In the genomic region with DNA sequence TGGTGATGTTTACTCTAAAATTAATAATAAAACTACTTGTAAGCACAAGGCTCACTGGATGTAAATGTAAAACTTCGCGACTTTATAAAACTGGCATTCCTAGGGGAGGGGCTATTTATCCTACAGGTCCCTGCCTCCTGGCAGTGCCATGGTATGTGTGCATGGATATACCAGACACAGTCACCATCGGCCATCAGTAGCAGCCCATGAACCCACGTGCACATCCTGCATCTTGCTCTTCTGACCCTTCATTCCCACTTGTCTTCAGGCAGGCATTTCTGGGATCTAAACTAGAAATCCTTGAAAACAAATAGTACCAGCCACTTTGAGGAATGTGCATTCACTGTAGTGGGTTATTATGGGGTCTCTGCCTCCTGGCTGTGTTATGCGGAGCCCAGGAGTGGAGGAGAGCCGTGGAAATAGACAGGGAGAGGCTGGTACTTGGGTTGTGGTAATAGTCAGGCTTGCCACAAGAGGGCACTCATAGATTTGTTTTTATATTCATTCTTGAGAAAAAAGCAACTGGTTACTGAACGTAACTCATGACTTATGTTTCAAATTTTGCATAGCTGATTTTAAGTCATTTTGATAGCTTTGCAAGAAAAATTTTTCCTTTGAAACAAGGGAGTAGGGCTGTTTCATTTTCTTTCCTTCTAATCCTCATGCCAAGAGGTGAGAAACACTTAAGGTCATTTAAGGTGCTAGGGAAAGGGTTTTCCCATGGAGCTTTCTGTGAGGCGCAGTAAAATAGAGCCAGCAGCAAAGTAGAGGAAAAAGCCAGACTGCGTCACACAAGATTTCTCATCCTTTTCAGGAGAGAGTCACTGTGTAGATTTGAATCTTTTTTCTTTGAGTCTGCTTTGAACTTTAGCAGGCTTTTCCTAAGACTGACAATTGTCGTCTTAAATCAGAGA, we compare ENCODE assay signal across 8 cellular contexts. TPM values are rescaled to one million over a fixed set of nuclear protein-coding genes. Genes with fewer than 3 reads are reported as not detected.
A peak's percentile ranks its signal among the peaks of the same experiment; 100 is the strongest.
DNase-seq lines count a peak whose midpoint lies in the region; ATAC-seq and TF ChIP-seq lines count a peak whose summit lies in the region.

No MANE protein-coding gene starts in this region.

- intact Hi-C loops in heart left ventricle (cut with DNase I): loop anchor here (1.0 to 10.0 kb wide), 14 partner anchors 46 to 378 kb away; partner anchors contain the start of genes CCDC177 (in 2 of the 10), DCAF5 (in 1 of the 10), ERH (in 1 of the 10) and SLC39A9 (in 1 of the 10)

- H3K4me1 ChIP-seq in Peyer's patch: peaks cover 0 to 4% (median 0%) of the 10 kb centered on the region in 4 donors
- H3K4me1 ChIP-seq in heart left ventricle: peaks cover 0 to 32% (median 12%) of the 10 kb centered on the region in 12 donors

- ATAC-seq in heart left ventricle (peak; percentile 53 to 71 (median 65)), GM21447 (IDR thresholded peaks at IDR 0.05; ENCODE audit: unreplicated experiment) (no peak), HG03520 (IDR thresholded peaks at IDR 0.05; ENCODE audit: unreplicated experiment) (no peak)

- WGBS in heart left ventricle, 4 donors: 44 to 58% (median 51%) methylated on average over 10 of the region's 10 CpGs

- H3K27me3 ChIP-seq in Peyer's patch (no peaks in the 10 kb centered on the region), heart left ventricle (no peaks in the 10 kb centered on the region)

- H3K27ac ChIP-seq in Peyer's patch (no peak overlapping the region), heart left ventricle (peak overlapping the region in 4 of 12 donors; percentile 8 to 25 (median 15))

- H3K9me3 ChIP-seq in Peyer's patch (no peaks in the 10 kb centered on the region), heart left ventricle (no peaks in the 10 kb centered on the region)

- TF ChIP-seq POLR2A in Peyer's patch (IDR thresholded peaks at IDR 0.05): no peak
- TF ChIP-seq POLR2A in heart left ventricle (IDR thresholded peaks at IDR 0.05): no peak

- peaks cover 0 to 33% (median 0%) of the 10 kb centered on the region in 3 donors for H3K36me3 ChIP-seq in Peyer's patch
- H3K36me3 ChIP-seq in heart left ventricle: peaks cover 0 to 50% (median 36%) of the 10 kb centered on the region in 9 donors

- DNase-seq in DMS53 (lab: John Stamatoyannopoulos, UW) (peak; percentile 69), HuH-7.5 (ENCODE audit: low spot score) (peak; percentile 63), Peyer's patch (peak in 2 of 3 donors; percentile 39 to 80), heart left ventricle (peak in 3 of 5 donors; percentile 56 to 62 (median 59)), putamen (ENCODE audit: low spot score) (peak; percentile 53)
- DNase-seq in activated naive CD8-positive, alpha-beta T cell treated with anti-CD3 and anti-CD28 coated beads, Interleukin-2, amount 50 U/mL, for 16 hours (ENCODE audit: low read depth, low spot score): peak; percentile 27

- no peak overlapping the region for H3K4me3 ChIP-seq in Peyer's patch
- H3K4me3 ChIP-seq in heart left ventricle: no peak overlapping the region

- TF ChIP-seq CTCF in Peyer's patch (IDR thresholded peaks at IDR 0.05) (peak; percentile 57 to 84 (median 74)), heart left ventricle (IDR thresholded peaks at IDR 0.05) (peak; percentile 68 to 86 (median 80))

RNA-seq across cellular contexts. Expression of gene GALNT16, which starts 17.4 kb away (rescaled TPM):
- 10 to 100 TPM in 2 of 4 donors, 1 to 10 TPM in 2; 4.4 to 47.9 (median 11.6) TPM for total RNA-seq in Peyer's patch
- total RNA-seq in heart left ventricle: 10 to 100 TPM; 42.5 to 81.6 (median 62.4) TPM
- polyA plus RNA-seq in heart left ventricle: 10 to 100 TPM; 17.0 to 48.6 TPM

RNA-seq across cellular contexts. Expression of gene EXD2, which starts 51.3 kb away (rescaled TPM):
- total RNA-seq in Peyer's patch (10 to 100 TPM; 12.1 to 19.2 (median 15.2) TPM), heart left ventricle (10 to 100 TPM; 13.9 to 20.9 (median 16.1) TPM)
- 10 to 100 TPM in 1 of 2 donors, 1 to 10 TPM in 1; 7.2 to 20.6 TPM for polyA plus RNA-seq in heart left ventricle

Comparison
In these comparisons a context has a peak if more than half of its experiments do, and no peak if none do; other contexts are left out.
1. ATAC-seq: peak in heart left ventricle (4 of 4); none in GM21447 (single experiment) and HG03520 (single experiment).
2. Peak in every context shown above with its lines, with median percentiles within 50 percentile points of each other: DNase-seq.